1 cellular context compared by ENCODE assay signal in genomic region chr11:120281161-120281795, GRCh38.
TF ChIP-seq lines count a peak whose summit lies in the region.

No MANE protein-coding gene starts in this region.

TF ChIP-seq in HepG2, 621 proteins besides CTCF, POLR2A, EP300 and RAD21:
- no peak for TF ChIP-seq KAT2B (IDR thresholded peaks at IDR 0.05; ENCODE audit: borderline replicate concordance, low read depth, low read length)
- TF ChIP-seq ZFP41 (CRISPR knock-in tag; IDR thresholded peaks at IDR 0.05; ENCODE audit: borderline replicate concordance) = no peak
- TF ChIP-seq AGO2 (optimal IDR thresholded peaks at IDR 0.05; ENCODE audit: low read depth, low read length) = no peak
- TF ChIP-seq MNT (IDR thresholded peaks at IDR 0.05) = no peak
- no peak for TF ChIP-seq HMGXB4 (CRISPR knock-in tag; IDR thresholded peaks at IDR 0.05; ENCODE audit: borderline replicate concordance in 1 of 2, low read depth in 1 of 2)
- no peak for TF ChIP-seq RXRB (CRISPR knock-in tag; IDR thresholded peaks at IDR 0.05; ENCODE audit: borderline replicate concordance)
- TF ChIP-seq ZNF615 (CRISPR knock-in tag; IDR thresholded peaks at IDR 0.05; ENCODE audit: borderline replicate concordance) = no peak
- no peak for TF ChIP-seq ZNF577 (CRISPR knock-in tag; IDR thresholded peaks at IDR 0.05; ENCODE audit: borderline replicate concordance, low read depth)
- no peak for TF ChIP-seq TBX3 (IDR thresholded peaks at IDR 0.05; ENCODE audit: borderline replicate concordance)
- no peak for TF ChIP-seq ZNF607 (CRISPR knock-in tag; IDR thresholded peaks at IDR 0.05; ENCODE audit: borderline replicate concordance)
- no peak for TF ChIP-seq ZNF547 (CRISPR knock-in tag; IDR thresholded peaks at IDR 0.05)
- no peak for TF ChIP-seq ZNF687 (CRISPR knock-in tag; IDR thresholded peaks at IDR 0.05)
- no peak for TF ChIP-seq ZNF318 (CRISPR knock-in tag; IDR thresholded peaks at IDR 0.05)
- TF ChIP-seq DRAP1 (CRISPR knock-in tag; IDR thresholded peaks at IDR 0.05) = no peak
